In genomic region chr1:26281091-26281958, GRCh38 we compare ENCODE assay signal across 8 cellular contexts. TPM values are rescaled to one million over a fixed set of nuclear protein-coding genes. Genes with fewer than 3 reads are reported as not detected.
DNase-seq lines count a peak whose midpoint lies in the region; ATAC-seq and TF ChIP-seq lines count a peak whose summit lies in the region.

No MANE protein-coding gene starts in this region.

- peak overlapping the region; percentile 73; the same call in 1 of the 2 replicates for H3K4me3 ChIP-seq in Karpas-422 (ENCODE audit: low read length)
- peak overlapping the region; percentile 58 for H3K4me3 ChIP-seq in naive thymus-derived CD4-positive, alpha-beta T cell (ENCODE audit: low read length)

- POLR2A ChIA-PET in naive thymus-derived CD4-positive, alpha-beta T cell (lab: Charles Lee) = interaction anchor here (0.5 to 26.8 kb wide), 7 partner anchors 8 to 97 kb away, joined by 3 to 1967 read pairs (median 4); partner anchors contain the start of genes CD52, CEP85 and UBXN11

- peaks cover 83% of the 10 kb centered on the region for H3K4me1 ChIP-seq in Karpas-422 (ENCODE audit: low read length)
- H3K4me1 ChIP-seq in naive thymus-derived CD4-positive, alpha-beta T cell (ENCODE audit: control insufficient read depth in 2 of 2, insufficient read depth in 2 of 2, low read length in 2 of 2) = peaks cover 87 to 88% of the 10 kb centered on the region in 2 donors

- peak overlapping the region; percentile 81 for H3K9ac ChIP-seq in Karpas-422 (ENCODE audit: low read length)

- H3K36me3 ChIP-seq in Karpas-422 (ENCODE audit: insufficient read depth, low read length) = peaks cover 19% of the 10 kb centered on the region
- H3K36me3 ChIP-seq in naive thymus-derived CD4-positive, alpha-beta T cell (ENCODE audit: control insufficient read depth in 2 of 3, insufficient read depth in 3 of 3, low read length in 3 of 3) = peaks cover 0 to 26% (median 4%) of the 10 kb centered on the region in 3 experiments

- peaks cover 0 to 7% (median 2%) of the 10 kb centered on the region in 3 donors for H3K27me3 Mint-ChIP-seq in CD14-positive monocyte (ENCODE audit: low read depth in 3 of 3)
- no peaks in the 10 kb centered on the region for H3K27me3 Mint-ChIP-seq in central memory CD8-positive, alpha-beta T cell
- H3K27me3 Mint-ChIP-seq in naive thymus-derived CD4-positive, alpha-beta T cell = no peaks in the 10 kb centered on the region

- H3K27me3 ChIP-seq in Karpas-422 (ENCODE audit: low read length) = no peaks in the 10 kb centered on the region
- no peaks in the 10 kb centered on the region for H3K27me3 ChIP-seq in naive thymus-derived CD4-positive, alpha-beta T cell (ENCODE audit: control insufficient read depth in 2 of 2, insufficient read depth in 2 of 2, low read length in 2 of 2)

- H3K9me3 Mint-ChIP-seq in CD14-positive monocyte = no peaks in the 10 kb centered on the region
- no peaks in the 10 kb centered on the region for H3K9me3 Mint-ChIP-seq in central memory CD8-positive, alpha-beta T cell
- peaks cover 0 to 2% (median 0%) of the 10 kb centered on the region in 11 donors for H3K9me3 Mint-ChIP-seq in naive thymus-derived CD4-positive, alpha-beta T cell

- H3K4me2 ChIP-seq in Karpas-422 (ENCODE audit: low read depth, low read length, poor library complexity, severe bottlenecking) = peak overlapping the region; percentile 83

- H3K9me3 ChIP-seq in Karpas-422 (ENCODE audit: low read length) = no peaks in the 10 kb centered on the region
- no peaks in the 10 kb centered on the region for H3K9me3 ChIP-seq in naive thymus-derived CD4-positive, alpha-beta T cell (ENCODE audit: control insufficient read depth in 2 of 3, low read length in 3 of 3)

- ATAC-seq in central memory CD8-positive, alpha-beta T cell (replicated peaks; ENCODE audit: extremely low read depth, poor library complexity, severe bottlenecking) = no peak
- ATAC-seq in naive thymus-derived CD4-positive, alpha-beta T cell = no peak
- ATAC-seq in GM21367 (IDR thresholded peaks at IDR 0.05; ENCODE audit: unreplicated experiment) = no peak

- H3K79me2 ChIP-seq in Karpas-422 (ENCODE audit: low read length) = peaks cover 22% of the 10 kb centered on the region

- peak overlapping the region; percentile 96 to 100 (median 100) for H3K27ac Mint-ChIP-seq in CD14-positive monocyte
- peak overlapping the region; percentile 88 for H3K27ac Mint-ChIP-seq in central memory CD8-positive, alpha-beta T cell (ENCODE audit: low read depth)
- H3K27ac Mint-ChIP-seq in naive thymus-derived CD4-positive, alpha-beta T cell = peak overlapping the region; percentile 83 to 99 (median 91)

- H3K27ac ChIP-seq in Karpas-422 (ENCODE audit: low read length) = peak overlapping the region; percentile 98
- H3K27ac ChIP-seq in naive thymus-derived CD4-positive, alpha-beta T cell (ENCODE audit: low read depth, low read length) = peak overlapping the region; percentile 86

- peak overlapping the region; percentile 91 to 92 for H3K4me3 Mint-ChIP-seq in CD14-positive monocyte
- peak overlapping the region; percentile 86 for H3K4me3 Mint-ChIP-seq in central memory CD8-positive, alpha-beta T cell
- H3K4me3 Mint-ChIP-seq in naive thymus-derived CD4-positive, alpha-beta T cell = peak overlapping the region; percentile 80 to 98 (median 89)

- H3K36me3 Mint-ChIP-seq in CD14-positive monocyte = peaks cover 56 to 78% of the 10 kb centered on the region in 2 donors
- H3K36me3 Mint-ChIP-seq in central memory CD8-positive, alpha-beta T cell (ENCODE audit: insufficient read depth) = peaks cover 38% of the 10 kb centered on the region
- H3K36me3 Mint-ChIP-seq in naive thymus-derived CD4-positive, alpha-beta T cell = peaks cover 0 to 46% (median 4%) of the 10 kb centered on the region in 5 donors

- peak; percentile 20 for DNase-seq in CD14-positive monocyte (ENCODE audit: low spot score)
- DNase-seq in Karpas-422 = peak; percentile 45
- DNase-seq in central memory CD8-positive, alpha-beta T cell (ENCODE audit: low spot score in 2 of 2) = no peak
- no peak for DNase-seq in naive thymus-derived CD4-positive, alpha-beta T cell
- DNase-seq in inferior parietal cortex (ENCODE audit: extremely low spot score) = no peak
- no peak for DNase-seq in NCI-H2081 treated with DMSO at 0.1 percent for 48 hours (lab: John Stamatoyannopoulos, UW)
- no peak for DNase-seq in mucosa of gallbladder (ENCODE audit: low spot score)

- intact Hi-C loops in CD14-positive monocyte (cut with micrococcal nuclease) = no loop called here
- intact Hi-C loops in naive thymus-derived CD4-positive, alpha-beta T cell (cut with micrococcal nuclease) = loop anchor here in 1 of 2 donors (2.0 to 10.0 kb wide), 3 partner anchors 151 to 413 kb away; partner anchors contain the start of genes ARID1A and DHDDS

- no peak for TF ChIP-seq CTCF in CD14-positive monocyte (IDR thresholded peaks at IDR 0.05)

- no peaks in the 10 kb centered on the region for H3K9me2 ChIP-seq in Karpas-422 (replicated peaks; ENCODE audit: insufficient read depth, low read length)

- no peaks in the 10 kb centered on the region for H4K20me1 ChIP-seq in Karpas-422 (ENCODE audit: insufficient read depth, low read depth, low read length)

- peaks cover 88% of the 10 kb centered on the region for H3K4me1 Mint-ChIP-seq in CD14-positive monocyte
- H3K4me1 Mint-ChIP-seq in central memory CD8-positive, alpha-beta T cell = peaks cover 84% of the 10 kb centered on the region
- H3K4me1 Mint-ChIP-seq in naive thymus-derived CD4-positive, alpha-beta T cell = peaks cover 63 to 90% (median 75%) of the 10 kb centered on the region in 7 donors

- CTCF ChIA-PET in naive thymus-derived CD4-positive, alpha-beta T cell (lab: Charles Lee) = interaction anchor here (0.5 to 17.9 kb wide), 5 partner anchors 27 to 82 kb away, joined by 3 to 541 read pairs (median 3); partner anchors contain the start of gene CD52

- H2AFZ ChIP-seq in Karpas-422 (ENCODE audit: low read length) = no peak overlapping the region

RNA-seq across cellular contexts. Expression of gene SH3BGRL3, which starts 1.4 kb away (rescaled TPM):
- polyA plus RNA-seq in CD14-positive monocyte = 1,000 to 10,000 TPM; 1,706 to 1,744 TPM
- total RNA-seq in Karpas-422 (2014; rRNA removed; shearing (Covaris generic); ENCODE audit: low replicate concordance) = 108 and 143 TPM in 2 replicates
- total RNA-seq in naive thymus-derived CD4-positive, alpha-beta T cell = 100 to 1,000 TPM; 156 to 636 (median 224) TPM
- polyA plus RNA-seq in naive thymus-derived CD4-positive, alpha-beta T cell = 100 to 1,000 TPM; 569 to 630 TPM
- total RNA-seq in mucosa of gallbladder = 133 TPM

RNA-seq across cellular contexts. Expression of gene UBXN11, which starts 25.1 kb away (rescaled TPM):
- polyA plus RNA-seq in CD14-positive monocyte = 10 to 100 TPM; 48.0 to 52.1 TPM
- 20.7 and 56.0 TPM in 2 replicates for total RNA-seq in Karpas-422 (2014; rRNA removed; shearing (Covaris generic); ENCODE audit: low replicate concordance)
- 100 to 1,000 TPM in 3 of 5 experiments, 10 to 100 TPM in 2; 35.7 to 131 (median 124) TPM for total RNA-seq in naive thymus-derived CD4-positive, alpha-beta T cell
- 10 to 100 TPM; 10.5 to 13.6 TPM for polyA plus RNA-seq in naive thymus-derived CD4-positive, alpha-beta T cell
- total RNA-seq in mucosa of gallbladder = 21.3 TPM

RNA-seq across cellular contexts. Expression of gene CD52, which starts 36.4 kb away (rescaled TPM):
- polyA plus RNA-seq in CD14-positive monocyte = 1,000 to 10,000 TPM; 2,617 to 4,047 TPM
- 614 and 735 TPM in 2 replicates for total RNA-seq in Karpas-422 (2014; rRNA removed; shearing (Covaris generic); ENCODE audit: low replicate concordance)
- total RNA-seq in naive thymus-derived CD4-positive, alpha-beta T cell = 1,000 to 10,000 TPM in 3 of 5 experiments, 100 to 1,000 TPM in 2; 719 to 1,390 (median 1,130) TPM
- 1,000 to 10,000 TPM; 7,628 to 8,133 TPM for polyA plus RNA-seq in naive thymus-derived CD4-positive, alpha-beta T cell
- 21.1 TPM for total RNA-seq in mucosa of gallbladder

RNA-seq across cellular contexts. Expression of gene CEP85, which starts 47.3 kb away (rescaled TPM):
- polyA plus RNA-seq in CD14-positive monocyte = 10 to 100 TPM in 1 of 2 donors, 1 to 10 TPM in 1; 8.2 to 10.9 TPM
- total RNA-seq in Karpas-422 (2014; rRNA removed; shearing (Covaris generic); ENCODE audit: low replicate concordance) = 23.8 and 31.5 TPM in 2 replicates
- 10 to 100 TPM; 12.1 to 34.8 (median 20.7) TPM for total RNA-seq in naive thymus-derived CD4-positive, alpha-beta T cell
- polyA plus RNA-seq in naive thymus-derived CD4-positive, alpha-beta T cell = 10 to 100 TPM in 1 of 2 donors, 1 to 10 TPM in 1; 5.4 to 12.1 TPM
- total RNA-seq in mucosa of gallbladder = 10.0 TPM

Comparison
In these comparisons a context has a peak if more than half of its experiments do, and no peak if none do; other contexts are left out.
1. DNase-seq: peak in CD14-positive monocyte (single experiment) and Karpas-422 (single experiment); none in central memory CD8-positive, alpha-beta T cell (0 of 2), naive thymus-derived CD4-positive, alpha-beta T cell (0 of 9), inferior parietal cortex (single experiment), NCI-H2081 treated with DMSO at 0.1 percent for 48 hours (single experiment) and mucosa of gallbladder (single experiment).
2. RNA of gene CD52, which starts 36.4 kb away (total RNA-seq): 719 to 1,390 TPM in naive thymus-derived CD4-positive, alpha-beta T cell and 614 to 735 TPM in Karpas-422; 21.1 TPM in mucosa of gallbladder (single experiment); every median in the first group is over 10 times any median in the second.
3. Peak in every context shown above with its lines, with median percentiles within 50 percentile points of each other: H3K27ac Mint-ChIP-seq and H3K4me3 Mint-ChIP-seq.